ENCODE assay signal across 10 cellular contexts in the genomic region with DNA sequence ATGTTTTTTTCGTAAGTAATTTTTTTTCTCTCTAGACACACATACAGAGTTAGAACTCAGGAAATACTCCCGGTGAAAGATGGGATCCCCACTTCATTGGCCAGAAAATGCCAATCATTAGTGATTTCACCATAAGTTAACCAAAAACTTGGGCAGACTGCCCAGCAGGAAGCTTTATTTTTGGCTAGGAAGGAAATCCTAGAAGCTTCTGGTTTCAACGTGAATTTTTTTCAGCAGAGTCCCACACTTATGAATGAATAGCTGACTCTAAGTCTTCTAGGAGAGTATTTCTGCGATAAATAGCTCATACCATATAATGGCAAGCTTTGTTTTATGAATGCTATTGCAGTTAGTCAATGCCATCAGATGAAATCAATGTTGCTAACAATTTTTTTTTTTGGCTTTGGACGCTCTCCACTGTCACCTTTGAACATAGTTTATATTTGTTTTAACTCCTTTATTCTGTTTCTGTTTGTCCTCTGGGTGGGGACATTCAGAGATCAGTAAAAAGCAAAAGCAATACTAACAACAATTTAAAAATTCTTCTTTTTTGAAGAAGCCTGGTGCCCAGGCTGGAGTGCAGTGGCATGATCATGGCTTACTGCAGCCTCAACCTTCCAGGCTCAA. TPM values are rescaled to one million over a fixed set of nuclear protein-coding genes. Genes with fewer than 3 reads are reported as not detected.
DNase-seq lines count a peak whose midpoint lies in the region; ATAC-seq and TF ChIP-seq lines count a peak whose summit lies in the region.
"Had no signal": no experiment of that assay in that cellular context is flagged by ENCODE, and none has a peak within 500 bp of the region (broad histone marks: within the 10 kb centered on the region; RNA-seq: fewer than 3 reads in every experiment).

No MANE protein-coding gene starts in this region.

- peaks cover 50% of the 10 kb centered on the region for H3K36me3 ChIP-seq in GM23248 (ENCODE audit: low read depth)
- H3K36me3 ChIP-seq in uterus = no peaks in the 10 kb centered on the region

- no peak for TF ChIP-seq POLR2A in uterus (IDR thresholded peaks at IDR 0.05)

- peak; percentile 49 for DNase-seq in AG09319 (ENCODE audit: extremely low read depth, low read depth)
- DNase-seq in GM23248 = peak; percentile 62
- DNase-seq in astrocyte of the hippocampus (ENCODE audit: low read depth, low spot score) = peak; percentile 51
- no peak for DNase-seq in memory B cell (ENCODE audit: low spot score in 2 of 2)
- no peak for DNase-seq in G401 (ENCODE audit: low spot score)
- no peak for DNase-seq in uterus
- DNase-seq: left lung, sigmoid colon had no signal

- in situ Hi-C loops in GM23248 (cut with MboI) (no loop called here), G401 (cut with HindIII; ENCODE audit: low sequenced_read_pairs) (no loop called here)

- WGBS in GM23248 (ENCODE audit: low coverage in 1 of 2, low lambda C conversion rate in 2 of 2, missing lambda C conversion rate in 2 of 2), 2 experiments = 50 to 58% methylated on average over 5 of the region's 5 CpGs

- TF ChIP-seq CTCF in AG09319 (IDR thresholded peaks at IDR 0.05; ENCODE audit: low read depth, low read length) = no peak
- TF ChIP-seq CTCF in uterus (IDR thresholded peaks at IDR 0.05) = no peak

- H3K4me2 ChIP-seq in GM23248 (ENCODE audit: unreplicated experiment) = peak overlapping the region; percentile 14

- H3K27me3 ChIP-seq in GM23248 (replicated peaks; ENCODE audit: insufficient read depth) = no peaks in the 10 kb centered on the region
- H3K27me3 ChIP-seq in uterus = no peaks in the 10 kb centered on the region
- H3K27me3 ChIP-seq: left lung, sigmoid colon had no signal

- peaks cover 21% of the 10 kb centered on the region for H3K36me3 Mint-ChIP-seq in memory B cell

- H3K9me3 ChIP-seq in GM23248 (ENCODE audit: low read depth) (no peaks in the 10 kb centered on the region), uterus (no peaks in the 10 kb centered on the region)
- H3K9me3 ChIP-seq: left lung, sigmoid colon had no signal

- H3K9ac ChIP-seq in GM23248 = no peak overlapping the region

- no peak for ATAC-seq in memory B cell (ENCODE audit: low read depth)
- no peak for ATAC-seq in HG02870 (IDR thresholded peaks at IDR 0.05; ENCODE audit: unreplicated experiment)
- ATAC-seq in GM21576 (IDR thresholded peaks at IDR 0.05; ENCODE audit: unreplicated experiment) = no peak
- ATAC-seq: left lung had no signal

- H4K20me1 ChIP-seq in GM23248 (ENCODE audit: insufficient read depth) = peaks cover 6% of the 10 kb centered on the region; the same call in 1 of the 2 replicates

- H2AFZ ChIP-seq in GM23248 = no peak overlapping the region

- H3K9me3 Mint-ChIP-seq in memory B cell = no peaks in the 10 kb centered on the region

- H3K27ac ChIP-seq in GM23248 = no peak overlapping the region
- H3K27ac ChIP-seq in uterus = peak overlapping the region in 1 of 2 donors; percentile 4
- H3K27ac ChIP-seq: left lung had no signal

- intact Hi-C loops in uterus (cut with DNase I; ENCODE audit: low total_unique reads) = no loop called here

- no peaks in the 10 kb centered on the region for H3K9me2 ChIP-seq in GM23248 (ENCODE audit: insufficient read depth)

- H3K27ac Mint-ChIP-seq in memory B cell = peak overlapping the region; percentile 93

- H3K4me3 ChIP-seq in GM23248 (no peak overlapping the region), uterus (no peak overlapping the region)
- H3K4me3 ChIP-seq: left lung, sigmoid colon had no signal

- peak overlapping the region; percentile 6 for H3K4me3 Mint-ChIP-seq in memory B cell

- peaks cover 100% of the 10 kb centered on the region for H3K79me2 ChIP-seq in GM23248 (ENCODE audit: insufficient read depth)

- peaks cover 29% of the 10 kb centered on the region for H3K4me1 Mint-ChIP-seq in memory B cell

- H3K4me1 ChIP-seq in GM23248 (ENCODE audit: insufficient read depth) (peaks cover 27% of the 10 kb centered on the region), uterus (peaks cover 10 to 17% of the 10 kb centered on the region in 2 donors)

- H3F3A ChIP-seq in GM23248 (ENCODE audit: insufficient read depth) = 0 out of 2 replicates have a peak, but pooled peaks cover 9% of the 10 kb centered on the region

- H3K27me3 Mint-ChIP-seq in memory B cell = no peaks in the 10 kb centered on the region

RNA-seq across cellular contexts. Expression of gene PPP1CC, which starts 9.5 kb away (rescaled TPM):
- 110 and 116 TPM in 2 replicates for total RNA-seq in GM23248 (2014; rRNA removed; shearing (Covaris generic))
- 37.4 and 41.8 TPM in 2 replicates for polyA plus RNA-seq in GM23248 (2016; fragmentation: Nextera tagmentation; extraction: Ambion mirVana)
- 134 and 200 TPM in 2 replicates for total RNA-seq in G401 (2014; rRNA removed; shearing (Covaris generic))
- 100 to 1,000 TPM; 110 to 224 (median 134) TPM for total RNA-seq in uterus

RNA-seq across cellular contexts. Expression of gene HVCN1, which starts 44.3 kb away (rescaled TPM):
- 4.1 and 7.6 TPM in 2 replicates for total RNA-seq in GM23248 (2014; rRNA removed; shearing (Covaris generic))
- polyA plus RNA-seq in GM23248 (2016; fragmentation: Nextera tagmentation; extraction: Ambion mirVana) = 3.0 and 3.1 TPM in 2 replicates
- not detected in 2 replicates for total RNA-seq in G401 (2014; rRNA removed; shearing (Covaris generic))
- 10 to 100 TPM in 3 of 4 donors, 1 to 10 TPM in 1; 3.8 to 18.1 (median 14.0) TPM for total RNA-seq in uterus

Comparison
In these comparisons a context has a peak if more than half of its experiments do, and no peak if none do; other contexts are left out.
1. DNase-seq: peak in AG09319 (single experiment), GM23248 (single experiment) and astrocyte of the hippocampus (single experiment); none in memory B cell (0 of 2), G401 (single experiment) and uterus (0 of 2).